3 cellular contexts compared by ENCODE assay signal in genomic region chr14:92597873-92598548, GRCh38.
TF ChIP-seq lines count a peak whose summit lies in the region.

No MANE protein-coding gene starts in this region.

TF ChIP-seq in GM23338, 12 proteins besides CTCF, POLR2A, EP300 and RAD21 (continued from another document):
- no peak for TF ChIP-seq POLR2AphosphoS5 (IDR thresholded peaks at IDR 0.05; ENCODE audit: low read depth)

TF ChIP-seq in GM12878, 131 proteins besides CTCF, POLR2A, EP300 and RAD21 (continued from another document):
- peak; percentile 51; the same call in 1 of the 2 replicates for TF ChIP-seq SPI1 (IDR thresholded peaks at IDR 0.05; ENCODE audit: borderline replicate concordance, insufficient read depth, low read depth, low read length)

TF ChIP-seq in SK-N-SH, 30 proteins besides CTCF, POLR2A, EP300 and RAD21:
- TF ChIP-seq SIN3A (IDR thresholded peaks at IDR 0.05; ENCODE audit: borderline replicate concordance, low read depth, low read length) = no peak
- TF ChIP-seq ELF1 (IDR thresholded peaks at IDR 0.05) = no peak
- TF ChIP-seq FOSL2 (IDR thresholded peaks at IDR 0.05; ENCODE audit: borderline replicate concordance, low read depth) = no peak
- no peak for TF ChIP-seq MAX (IDR thresholded peaks at IDR 0.05; ENCODE audit: low read depth)
- no peak for TF ChIP-seq FOXM1 (IDR thresholded peaks at IDR 0.05; ENCODE audit: low read depth)
- no peak for TF ChIP-seq GABPA (IDR thresholded peaks at IDR 0.05; ENCODE audit: low read depth)
- no peak for TF ChIP-seq JUND (IDR thresholded peaks at IDR 0.05)
- TF ChIP-seq TAF1 (IDR thresholded peaks at IDR 0.05; ENCODE audit: borderline replicate concordance, low read depth, low read length) = no peak
- no peak for TF ChIP-seq TCF12 (IDR thresholded peaks at IDR 0.05)
- TF ChIP-seq RCOR1 (IDR thresholded peaks at IDR 0.05; ENCODE audit: low read length) = no peak
- TF ChIP-seq FOXJ3 (CRISPR knock-in tag; IDR thresholded peaks at IDR 0.05) = no peak
- no peak for TF ChIP-seq ZBTB33 (IDR thresholded peaks at IDR 0.05; ENCODE audit: borderline replicate concordance, low read depth)
- TF ChIP-seq RXRA (IDR thresholded peaks at IDR 0.05; ENCODE audit: borderline replicate concordance, low read depth) = no peak
- no peak for TF ChIP-seq PBX3 (IDR thresholded peaks at IDR 0.05)
- no peak for TF ChIP-seq REST (IDR thresholded peaks at IDR 0.05; ENCODE audit: low read depth, low read length)
- no peak for TF ChIP-seq USF2 (IDR thresholded peaks at IDR 0.05; ENCODE audit: borderline replicate concordance, low read depth, low read length)
- no peak for TF ChIP-seq MXI1 (IDR thresholded peaks at IDR 0.05; ENCODE audit: low read depth, low read length)
- no peak for TF ChIP-seq MEF2A (IDR thresholded peaks at IDR 0.05; ENCODE audit: borderline replicate concordance, low read depth)
